Comparison of ENCODE assay signal across 30 cellular contexts in the genomic region with DNA sequence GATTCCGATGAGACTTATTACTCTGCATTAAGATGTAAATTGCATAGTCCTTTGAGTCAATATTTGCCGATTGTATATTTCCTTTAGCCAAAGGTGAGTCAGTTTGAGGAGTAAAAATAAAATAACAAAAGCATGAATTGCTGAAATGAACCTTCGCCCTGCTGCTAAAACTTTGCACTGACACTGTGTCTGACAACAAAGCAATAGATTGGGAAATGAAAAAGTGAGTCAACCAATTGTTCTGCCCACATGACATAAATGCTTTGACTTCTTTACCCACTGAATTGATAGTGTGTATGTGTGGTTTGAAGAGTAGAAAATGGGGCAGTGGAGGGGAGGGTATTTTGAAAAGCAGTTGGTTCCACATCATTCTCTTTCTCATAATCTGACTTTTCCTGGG.
DNase-seq lines count a peak whose midpoint lies in the region; ATAC-seq and TF ChIP-seq lines count a peak whose summit lies in the region.
"Had no signal": no experiment of that assay in that cellular context is flagged by ENCODE, and none has a peak within 500 bp of the region (broad histone marks: within the 10 kb centered on the region; RNA-seq: fewer than 3 reads in every experiment).

No MANE protein-coding gene starts in this region.

- H3K27me3 ChIP-seq in thyroid gland (no peaks in the 10 kb centered on the region), gastroesophageal sphincter (no peaks in the 10 kb centered on the region)
- H3K27me3 ChIP-seq: BLaER1 treated with 17β-estradiol and CSF1 and Interleukin-3, amounts not matched to agents 10 nM and 100 nM; SJSA1; suprapubic skin; upper lobe of right lung had no signal

- peaks cover 4 to 6% of the 10 kb centered on the region in 2 donors for H3K36me3 Mint-ChIP-seq in activated naive CD4-positive, alpha-beta T cell treated with anti-CD3 and anti-CD28 coated beads, Interleukin-2, amount 50 U/mL, for 72 hours
- H3K36me3 Mint-ChIP-seq: natural killer cell, WTC11 had no signal

- TF ChIP-seq EP300 in gastroesophageal sphincter (IDR thresholded peaks at IDR 0.05), result no peak

- H3K4me1 ChIP-seq in thyroid gland (no peaks in the 10 kb centered on the region), gastroesophageal sphincter (no peaks in the 10 kb centered on the region)
- H3K4me1 ChIP-seq: BLaER1 treated with 17β-estradiol and CSF1 and Interleukin-3, amounts not matched to agents 10 nM and 100 nM; lower lobe of right lung; prostate gland; SJSA1; suprapubic skin; upper lobe of right lung had no signal

- no peak overlapping the region for H3K27ac ChIP-seq in thyroid gland
- no peak overlapping the region for H3K27ac ChIP-seq in gastroesophageal sphincter
- H3K27ac ChIP-seq: BLaER1 treated with 17β-estradiol and CSF1 and Interleukin-3, amounts not matched to agents 10 nM and 100 nM; lower lobe of right lung; prostate gland; SJSA1; suprapubic skin; upper lobe of right lung had no signal

- peaks cover 8 to 10% of the 10 kb centered on the region in 2 donors for H3K9me3 Mint-ChIP-seq in activated naive CD4-positive, alpha-beta T cell treated with anti-CD3 and anti-CD28 coated beads, Interleukin-2, amount 50 U/mL, for 72 hours
- H3K9me3 Mint-ChIP-seq: natural killer cell, WTC11 had no signal

- TF ChIP-seq POLR2A in thyroid gland (IDR thresholded peaks at IDR 0.05) (no peak), gastroesophageal sphincter (IDR thresholded peaks at IDR 0.05) (no peak)

- whole genome bisulfite sequencing in thyroid gland, 2 donors, result 68 to 79% methylated on average over 3 of the region's 3 CpGs
- 55 to 70% methylated on average over 3 of the region's 3 CpGs for WGBS in gastroesophageal sphincter (ENCODE audit: low coverage in 1 of 2), 2 donors

- no peaks in the 10 kb centered on the region for H3K36me3 ChIP-seq in thyroid gland
- no peaks in the 10 kb centered on the region for H3K36me3 ChIP-seq in gastroesophageal sphincter
- H3K36me3 ChIP-seq: BLaER1 treated with 17β-estradiol and CSF1 and Interleukin-3, amounts not matched to agents 10 nM and 100 nM; lower lobe of right lung; prostate gland; SJSA1; suprapubic skin; upper lobe of right lung had no signal

- DNase-seq in activated naive CD4-positive, alpha-beta T cell treated with anti-CD3 and anti-CD28 coated beads, Interleukin-2, amount 50 U/mL, for 72 hours (ENCODE audit: low spot score in 2 of 2), result no peak
- no peak for DNase-seq in activated naive CD4-positive, alpha-beta T cell (lab: John Stamatoyannopoulos, UW)
- peak; percentile 5 for DNase-seq in Jurkat, Clone E6-1 (ENCODE audit: low read depth, low spot score)
- DNase-seq in astrocyte of the hippocampus (ENCODE audit: low read depth, low spot score) (peak; percentile 16), thyroid gland (no peak)
- no peak for DNase-seq in stimulated activated naive CD8-positive, alpha-beta T cell treated with anti-CD3 and anti-CD28 coated beads, Interleukin-15, Interleukin-2, amounts not matched to agents 100 U/mL and 50 U/mL, for 24 hours
- DNase-seq: activated CD8-positive, alpha-beta memory T cell treated with anti-CD3 and anti-CD28 coated beads, Interleukin-2, amount 50 U/mL, for 4 hours; activated effector memory CD4-positive, alpha-beta T cell treated with Interleukin-2 at 50 U/mL for 16 hours; DND-41; GF-D8; HCEC 1CT; hippocampal formation; IMR-90; lower lobe of right lung; mucosa of descending colon; natural killer cell; NCI-H1105; NCI-H187; NCI-H2171; nucleus accumbens; RPMI8226; stimulated activated CD4-positive, alpha-beta T cell treated with anti-CD3 and anti-CD28 coated beads, Interleukin-4, amount 100 ng/mL, for 4 hours; upper lobe of right lung had no signal

- no peak for TF ChIP-seq CTCF in thyroid gland (IDR thresholded peaks at IDR 0.05)
- TF ChIP-seq CTCF in gastroesophageal sphincter (IDR thresholded peaks at IDR 0.05), result no peak

- intact Hi-C loops in thyroid gland (cut with DNase I), result no loop called here

- H3K27ac Mint-ChIP-seq in activated naive CD4-positive, alpha-beta T cell treated with anti-CD3 and anti-CD28 coated beads, Interleukin-2, amount 50 U/mL, for 72 hours, result no peak overlapping the region
- H3K27ac Mint-ChIP-seq: natural killer cell, WTC11 had no signal

- ATAC-seq in activated naive CD4-positive, alpha-beta T cell treated with anti-CD3 and anti-CD28 coated beads, Interleukin-2, amount 50 U/mL, for 72 hours, result peak; percentile 56 to 97
- peak; percentile 68 for ATAC-seq in stimulated activated naive CD8-positive, alpha-beta T cell treated with anti-CD3 and anti-CD28 coated beads, Interleukin-15, Interleukin-2, amounts not matched to agents 100 U/mL and 50 U/mL, for 24 hours
- no peak for ATAC-seq in HG02981 (IDR thresholded peaks at IDR 0.05; ENCODE audit: unreplicated experiment)
- ATAC-seq in gastroesophageal sphincter, result no peak
- ATAC-seq: lower lobe of right lung, mucosa of descending colon, natural killer cell, upper lobe of right lung, WTC11 had no signal

- H3K9me3 ChIP-seq in thyroid gland (no peaks in the 10 kb centered on the region), gastroesophageal sphincter (no peaks in the 10 kb centered on the region)
- H3K9me3 ChIP-seq: lower lobe of right lung, mucosa of descending colon, prostate gland, SJSA1, suprapubic skin, upper lobe of right lung had no signal

- no peak overlapping the region for H3K4me3 ChIP-seq in Jurkat, Clone E6-1 (ENCODE audit: low read length)
- H3K4me3 ChIP-seq in thyroid gland (replicated peaks in 1 of 3) (no peak overlapping the region), gastroesophageal sphincter (no peak overlapping the region)
- H3K4me3 ChIP-seq: BLaER1 treated with 17β-estradiol and CSF1 and Interleukin-3, amounts not matched to agents 10 nM and 100 nM; lower lobe of right lung; mucosa of descending colon; prostate gland; SJSA1; suprapubic skin; upper lobe of right lung had no signal

Comparison
In these comparisons a context has a peak if more than half of its experiments do, and no peak if none do; other contexts are left out.
1. ATAC-seq: peak in activated naive CD4-positive, alpha-beta T cell treated with anti-CD3 and anti-CD28 coated beads, Interleukin-2, amount 50 U/mL, for 72 hours (2 of 2) and stimulated activated naive CD8-positive, alpha-beta T cell treated with anti-CD3 and anti-CD28 coated beads, Interleukin-15, Interleukin-2, amounts not matched to agents 100 U/mL and 50 U/mL, for 24 hours (single experiment); none in HG02981 (single experiment) and gastroesophageal sphincter (single experiment).
2. DNase-seq: peak in Jurkat, Clone E6-1 (single experiment) and astrocyte of the hippocampus (single experiment); none in activated naive CD4-positive, alpha-beta T cell treated with anti-CD3 and anti-CD28 coated beads, Interleukin-2, amount 50 U/mL, for 72 hours (0 of 2), activated naive CD4-positive, alpha-beta T cell (0 of 4), stimulated activated naive CD8-positive, alpha-beta T cell treated with anti-CD3 and anti-CD28 coated beads, Interleukin-15, Interleukin-2, amounts not matched to agents 100 U/mL and 50 U/mL, for 24 hours (single experiment) and thyroid gland (0 of 2).